ENCODE assay signal across 14 cellular contexts in genomic region chr3:171867976-171868375, GRCh38. TPM values are rescaled to one million over a fixed set of nuclear protein-coding genes. Genes with fewer than 3 reads are reported as not detected.
DNase-seq lines count a peak whose midpoint lies in the region; ATAC-seq and TF ChIP-seq lines count a peak whose summit lies in the region.
"Had no signal": no experiment of that assay in that cellular context is flagged by ENCODE, and none has a peak within 500 bp of the region (broad histone marks: within the 10 kb centered on the region; RNA-seq: fewer than 3 reads in every experiment).

No MANE protein-coding gene starts in this region.

- no peaks in the 10 kb centered on the region for H3K4me1 ChIP-seq in OCI-LY3 (ENCODE audit: low read length)

- CTCF ChIA-PET in activated naive CD4-positive, alpha-beta T cell treated with anti-CD3 and anti-CD28 coated beads for 36 hours (lab: Charles Lee), result interaction anchor here (0.6 to 1.2 kb wide), 2 partner anchors 14 to 86 kb away, joined by 3 read pairs; no protein-coding TSS in a partner anchor

- no peaks in the 10 kb centered on the region for H3K36me3 Mint-ChIP-seq in activated naive CD4-positive, alpha-beta T cell treated with anti-CD3 and anti-CD28 coated beads for 36 hours (ENCODE audit: low read depth)
- H3K36me3 Mint-ChIP-seq: IgD-negative memory B cell had no signal

- H3K36me3 ChIP-seq in OCI-LY3 (replicated peaks; ENCODE audit: low read depth, low read length), result no peaks in the 10 kb centered on the region
- H3K36me3 ChIP-seq: SJCRH30, upper lobe of left lung had no signal

- H3K79me2 ChIP-seq in OCI-LY3 (ENCODE audit: low read length), result no peaks in the 10 kb centered on the region

- no peaks in the 10 kb centered on the region for H3K27me3 ChIP-seq in OCI-LY3 (ENCODE audit: low read depth, low read length)
- H3K27me3 ChIP-seq: SJCRH30, upper lobe of left lung had no signal

- ATAC-seq in GM21723 (IDR thresholded peaks at IDR 0.05; ENCODE audit: unreplicated experiment) (no peak), GM18502 (IDR thresholded peaks at IDR 0.05; ENCODE audit: poor library complexity, unreplicated experiment) (no peak)

- DNase-seq in ACHN (peak; percentile 19), fibroblast of mammary gland (ENCODE audit: low read depth) (no peak)
- DNase-seq in stimulated activated naive CD4-positive, alpha-beta T cell (lab: John Stamatoyannopoulos, UW), result no peak
- DNase-seq in activated naive CD4-positive, alpha-beta T cell treated with anti-CD3 and anti-CD28 coated beads for 36 hours, result no peak
- DNase-seq: activated CD8-positive, alpha-beta memory T cell treated with anti-CD3 and anti-CD28 coated beads for 24 hours; nephron progenitor cell; upper lobe of left lung had no signal

- no peak overlapping the region for H3K4me2 ChIP-seq in OCI-LY3 (ENCODE audit: low read length)

- no peak overlapping the region for H3K27ac ChIP-seq in OCI-LY3 (ENCODE audit: low read length)
- H3K27ac ChIP-seq: SJCRH30, upper lobe of left lung had no signal

- no peak overlapping the region for H3K27ac Mint-ChIP-seq in activated naive CD4-positive, alpha-beta T cell treated with anti-CD3 and anti-CD28 coated beads for 36 hours
- H3K27ac Mint-ChIP-seq: IgD-negative memory B cell, nephron progenitor cell had no signal

- no peak overlapping the region for H3K4me3 ChIP-seq in OCI-LY3 (ENCODE audit: low read length)
- H3K4me3 ChIP-seq in fibroblast of mammary gland (ENCODE audit: control insufficient read depth, low read depth, low read length), result no peak overlapping the region
- H3K4me3 ChIP-seq: SJCRH30, upper lobe of left lung had no signal

- TF ChIP-seq CTCF in GM12874 (IDR thresholded peaks at IDR 0.05; ENCODE audit: insufficient read depth, low read depth, low read length) (peak; percentile 36; the same call in 1 of the 2 replicates), OCI-LY3 (IDR thresholded peaks at IDR 0.05; ENCODE audit: low read depth, low read length) (peak; percentile 50), fibroblast of mammary gland (conservative IDR thresholded peaks at IDR 0.05; ENCODE audit: control insufficient read depth, insufficient read depth, low read depth, low read length) (peak; percentile 36)

- no peaks in the 10 kb centered on the region for H3K4me1 Mint-ChIP-seq in activated naive CD4-positive, alpha-beta T cell treated with anti-CD3 and anti-CD28 coated beads for 36 hours (ENCODE audit: low read depth)
- H3K4me1 Mint-ChIP-seq: IgD-negative memory B cell had no signal

- no peaks in the 10 kb centered on the region for H3K9me3 Mint-ChIP-seq in activated naive CD4-positive, alpha-beta T cell treated with anti-CD3 and anti-CD28 coated beads for 36 hours

- H4K20me1 ChIP-seq in OCI-LY3 (ENCODE audit: insufficient read depth, low read length), result no peaks in the 10 kb centered on the region

- H3K27me3 Mint-ChIP-seq in activated naive CD4-positive, alpha-beta T cell treated with anti-CD3 and anti-CD28 coated beads for 36 hours (ENCODE audit: low read depth), result peaks cover 4% of the 10 kb centered on the region

- intact Hi-C loops in activated naive CD4-positive, alpha-beta T cell treated with anti-CD3 and anti-CD28 coated beads for 36 hours (cut with micrococcal nuclease), result no loop called here

- H2AFZ ChIP-seq in OCI-LY3 (ENCODE audit: low read depth, low read length), result no peak overlapping the region

- H3K4me3 Mint-ChIP-seq in activated naive CD4-positive, alpha-beta T cell treated with anti-CD3 and anti-CD28 coated beads for 36 hours, result no peak overlapping the region
- H3K4me3 Mint-ChIP-seq: IgD-negative memory B cell, nephron progenitor cell had no signal

- H3K9ac ChIP-seq in OCI-LY3 (ENCODE audit: low read length), result no peak overlapping the region

- in situ Hi-C loops in ACHN (cut with HindIII; ENCODE audit: low pct_ligation_motif_present, low pct_unique_long_range_greater_than_20kb, low sequenced_read_pairs), result no loop called here

- no peaks in the 10 kb centered on the region for H3K9me3 ChIP-seq in OCI-LY3 (ENCODE audit: insufficient read depth, low read length)
- H3K9me3 ChIP-seq: SJCRH30, upper lobe of left lung had no signal

RNA-seq across cellular contexts. Expression of gene TMEM212, which starts 24.8 kb away (rescaled TPM):
- total RNA-seq in activated naive CD4-positive, alpha-beta T cell treated with anti-CD3 and anti-CD28 coated beads for 36 hours, result not detected
- total RNA-seq: glomerular endothelial cell, SJCRH30 had no signal

RNA-seq across cellular contexts. Expression of gene PLD1, which starts 57.7 kb away (rescaled TPM):
- under 1 TPM in 1 of 2 experiments, not detected in 1; 0.25 TPM for total RNA-seq in activated naive CD4-positive, alpha-beta T cell treated with anti-CD3 and anti-CD28 coated beads for 36 hours
